ENCODE assay signal across 11 cellular contexts in genomic region chr1:29240400-29240837, GRCh38. TPM values are rescaled to one million over a fixed set of nuclear protein-coding genes. Genes with fewer than 3 reads are reported as not detected.
DNase-seq lines count a peak whose midpoint lies in the region; ATAC-seq and TF ChIP-seq lines count a peak whose summit lies in the region.
"Had no signal": no experiment of that assay in that cellular context is flagged by ENCODE, and none has a peak within 500 bp of the region (broad histone marks: within the 10 kb centered on the region; RNA-seq: fewer than 3 reads in every experiment).

No MANE protein-coding gene starts in this region.

- DNase-seq in cardiac septum (ENCODE audit: low spot score) (peak; percentile 35), Right ventricle myocardium superior (no peak), Panc1 (ENCODE audit: low read depth, low spot score) (no peak), hepatocyte (ENCODE audit: low spot score) (no peak)
- DNase-seq in stimulated activated naive CD4-positive, alpha-beta T cell (lab: John Stamatoyannopoulos, UW), result no peak
- DNase-seq: activated effector memory CD4-positive, alpha-beta T cell treated with Interleukin-2 at 50 U/mL for 16 hours had no signal

- H3K4me3 ChIP-seq in Panc1 (ENCODE audit: low read depth in 2 of 2, low read length in 2 of 2) (no peak overlapping the region), hepatocyte (no peak overlapping the region)
- H3K4me3 ChIP-seq: BLaER1, lung had no signal

- POLR2A ChIA-PET in Panc1 (lab: Charles Lee), result no interaction called here

- intact Hi-C loops in cardiac septum (cut with DNase I) (no loop called here), Right ventricle myocardium superior (cut with DNase I) (loop anchor here (5.0 to 10.0 kb wide), 2 partner anchors 204 to 862 kb away; no protein-coding TSS in a partner anchor), Panc1 (cut with micrococcal nuclease; ENCODE audit: unreplicated experiment) (loop anchor here (10.0 kb wide), 1 partner anchor 104 kb away; no protein-coding TSS in a partner anchor)

- no peak overlapping the region for H2AFZ ChIP-seq in hepatocyte

- 29% methylated on average over 3 of the region's 4 CpGs for WGBS in hepatocyte (ENCODE audit: low lambda C conversion rate, missing lambda C conversion rate)

- no peaks in the 10 kb centered on the region for H4K20me1 ChIP-seq in hepatocyte (ENCODE audit: insufficient read depth, poor library complexity, severe bottlenecking)

- H3K79me2 ChIP-seq in hepatocyte, result peaks cover 45% of the 10 kb centered on the region

- H3K9me3 ChIP-seq in Panc1 (ENCODE audit: control insufficient read depth, insufficient read depth, low read depth, low read length), result no peaks in the 10 kb centered on the region
- H3K9me3 ChIP-seq in hepatocyte (ENCODE audit: low read depth), result no peaks in the 10 kb centered on the region
- H3K9me3 ChIP-seq: BLaER1 had no signal

- no peak overlapping the region for H3K27ac ChIP-seq in Panc1 (ENCODE audit: low read length)
- no peak overlapping the region for H3K27ac ChIP-seq in hepatocyte
- H3K27ac ChIP-seq: BLaER1 had no signal

- H3K9me2 ChIP-seq in hepatocyte (replicated peaks; ENCODE audit: insufficient read depth), result no peaks in the 10 kb centered on the region

- in situ Hi-C loops in Panc1 (cut with HindIII; ENCODE audit: low pct_unique_long_range_greater_than_20kb, low sequenced_read_pairs), result no loop called here

- TF ChIP-seq CTCF in Panc1 (IDR thresholded peaks at IDR 0.05) (peak; percentile 45), hepatocyte (IDR thresholded peaks at IDR 0.05; ENCODE audit: poor library complexity) (peak; percentile 35)

- CTCF ChIA-PET in Panc1 (lab: Charles Lee), result interaction anchor here (0.5 kb wide), 1 partner anchor 41 kb away, joined by 4 read pairs; no protein-coding TSS in a partner anchor

- ATAC-seq in Right ventricle myocardium superior (ENCODE audit: poor library complexity) (no peak), Panc1 (no peak), GM18519 (IDR thresholded peaks at IDR 0.05; ENCODE audit: low FRiP score, unreplicated experiment) (no peak), HG03039 (IDR thresholded peaks at IDR 0.05; ENCODE audit: unreplicated experiment) (no peak), HG02970 (IDR thresholded peaks at IDR 0.05; ENCODE audit: low FRiP score, unreplicated experiment) (no peak)

- no peaks in the 10 kb centered on the region; the same call in 1 of the 2 replicates for H3K36me3 ChIP-seq in Panc1 (ENCODE audit: control insufficient read depth, insufficient read depth, low read length)
- H3K36me3 ChIP-seq in hepatocyte (replicated peaks; ENCODE audit: insufficient read depth, low read depth), result no peaks in the 10 kb centered on the region
- H3K36me3 ChIP-seq: BLaER1 had no signal

- H3K4me1 ChIP-seq in Panc1 (ENCODE audit: control insufficient read depth, insufficient read depth, low read length) (peaks cover 6% of the 10 kb centered on the region), hepatocyte (ENCODE audit: insufficient read depth) (peaks cover 18% of the 10 kb centered on the region)

- H3K27me3 ChIP-seq in Panc1 (ENCODE audit: control insufficient read depth, insufficient read depth, low read length), result peaks cover 6% of the 10 kb centered on the region
- no peaks in the 10 kb centered on the region for H3K27me3 ChIP-seq in hepatocyte

- H3K4me2 ChIP-seq in hepatocyte, result no peak overlapping the region
- H3K4me2 ChIP-seq: BLaER1 had no signal

- BruUV-seq in Panc1 (replicated peaks; lab: Mats Ljungman, UMichigan), result no TSS peak

RNA-seq across cellular contexts. Expression of gene PTPRU, which starts 4.1 kb away (rescaled TPM):
- total RNA-seq in cardiac septum, result 6.6 TPM
- 22.1 TPM for total RNA-seq in Right ventricle myocardium superior
- 0.72 TPM for total RNA-seq in Panc1 (2021; ENCODE audit: unreplicated experiment)
- 2.4 TPM for polyA plus RNA-seq in Panc1 (2012; ENCODE audit: insufficient read length)
- 29.6 and 34.3 TPM in 2 replicates for total RNA-seq in hepatocyte
- 29.9 and 38.7 TPM in 2 replicates for polyA plus RNA-seq in hepatocyte

RNA-seq across cellular contexts. Expression of gene MECR, which starts 9.7 kb away (rescaled TPM):
- total RNA-seq in cardiac septum (29.9 TPM), Right ventricle myocardium superior (33.1 TPM), Panc1 (2021; ENCODE audit: unreplicated experiment) (25.7 TPM), hepatocyte (10.8 and 14.2 TPM in 2 replicates)
- 31.2 TPM for polyA plus RNA-seq in Panc1 (2012; ENCODE audit: insufficient read length)
- 32.6 and 35.2 TPM in 2 replicates for polyA plus RNA-seq in hepatocyte

RNA-seq across cellular contexts. Expression of gene SRSF4, which starts 58.7 kb away (rescaled TPM):
- 54.8 TPM for total RNA-seq in cardiac septum
- 50.9 TPM for total RNA-seq in Right ventricle myocardium superior
- 77.5 TPM for total RNA-seq in Panc1 (2021; ENCODE audit: unreplicated experiment)
- 76.8 TPM for polyA plus RNA-seq in Panc1 (2012; ENCODE audit: insufficient read length)
- total RNA-seq in hepatocyte, result 42.2 and 53.2 TPM in 2 replicates
- 71.4 and 84.7 TPM in 2 replicates for polyA plus RNA-seq in hepatocyte
